ENCODE assay signal across 1 cellular context in the genomic region with DNA sequence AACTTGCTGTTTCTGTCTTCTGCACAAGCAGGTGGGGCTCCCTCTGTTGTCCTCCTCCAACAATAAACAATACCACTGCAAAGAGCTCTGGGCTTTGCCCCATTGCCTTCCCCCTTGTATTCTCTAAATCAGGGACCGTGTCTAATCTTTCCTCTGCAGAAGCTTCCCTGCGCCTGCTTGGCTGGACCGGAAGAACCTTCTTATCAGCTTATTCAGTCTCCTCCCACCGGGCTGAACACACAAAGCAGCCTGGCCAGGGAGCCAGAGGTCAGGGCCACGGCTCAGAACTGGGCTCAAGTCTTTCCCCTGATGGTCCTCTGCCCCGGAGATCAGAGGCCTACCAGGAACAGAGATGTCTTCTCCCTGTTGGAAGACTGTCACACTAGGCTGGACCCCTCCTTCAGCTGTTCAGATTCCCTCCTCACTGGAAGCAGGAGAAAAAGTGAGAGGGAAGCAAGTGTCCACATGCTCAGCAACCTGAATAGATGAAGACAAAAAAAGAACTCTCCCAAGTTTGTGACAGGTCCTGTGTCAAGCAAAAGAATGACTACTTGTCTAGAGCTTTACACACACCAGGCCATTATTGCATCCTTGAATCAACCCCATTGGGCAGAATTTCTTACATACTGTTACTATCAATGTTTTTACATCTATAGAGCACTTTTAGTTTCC.
TF ChIP-seq lines count a peak whose summit lies in the region.

No MANE protein-coding gene starts in this region.

TF ChIP-seq in HepG2, 621 proteins besides CTCF, POLR2A, EP300 and RAD21 (continued from another document and continues in another):
- TF ChIP-seq, protein P1, sequence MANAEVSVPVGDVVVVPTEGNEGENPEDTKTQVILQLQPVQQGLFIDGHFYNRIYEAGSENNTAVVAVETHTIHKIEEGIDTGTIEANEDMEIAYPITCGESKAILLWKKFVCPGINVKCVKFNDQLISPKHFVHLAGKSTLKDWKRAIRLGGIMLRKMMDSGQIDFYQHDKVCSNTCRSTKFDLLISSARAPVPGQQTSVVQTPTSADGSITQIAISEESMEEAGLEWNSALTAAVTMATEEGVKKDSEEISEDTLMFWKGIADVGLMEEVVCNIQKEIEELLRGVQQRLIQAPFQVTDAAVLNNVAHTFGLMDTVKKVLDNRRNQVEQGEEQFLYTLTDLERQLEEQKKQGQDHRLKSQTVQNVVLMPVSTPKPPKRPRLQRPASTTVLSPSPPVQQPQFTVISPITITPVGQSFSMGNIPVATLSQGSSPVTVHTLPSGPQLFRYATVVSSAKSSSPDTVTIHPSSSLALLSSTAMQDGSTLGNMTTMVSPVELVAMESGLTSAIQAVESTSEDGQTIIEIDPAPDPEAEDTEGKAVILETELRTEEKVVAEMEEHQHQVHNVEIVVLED (CRISPR knock-in tag; IDR thresholded peaks at IDR 0.05; ENCODE audit: borderline replicate concordance): no peak; the same call in 1 of the 2 replicates
- TF ChIP-seq CC2D1A (CRISPR knock-in tag; IDR thresholded peaks at IDR 0.05) (no peak), ZNF746 (CRISPR knock-in tag; IDR thresholded peaks at IDR 0.05) (no peak), KMT2B (CRISPR knock-in tag; IDR thresholded peaks at IDR 0.05) (peak; percentile 55; the same call in 1 of the 2 replicates), ZNF83 (CRISPR knock-in tag; IDR thresholded peaks at IDR 0.05; ENCODE audit: borderline replicate concordance) (no peak), ESRRA (CRISPR knock-in tag; IDR thresholded peaks at IDR 0.05; ENCODE audit: low read depth) (peak; percentile 73; the same call in 1 of the 2 replicates), ZNF776 (CRISPR knock-in tag; IDR thresholded peaks at IDR 0.05) (no peak), ZNF136 (CRISPR knock-in tag; IDR thresholded peaks at IDR 0.05; ENCODE audit: low read depth) (no peak), ZNF567 (CRISPR knock-in tag; IDR thresholded peaks at IDR 0.05; ENCODE audit: borderline replicate concordance) (no peak), ZNF546 (CRISPR knock-in tag; conservative IDR thresholded peaks at IDR 0.05) (no peak), ZNF225 (CRISPR knock-in tag; IDR thresholded peaks at IDR 0.05) (no peak), KLF11 (CRISPR knock-in tag; IDR thresholded peaks at IDR 0.05) (no peak), CBFB (CRISPR knock-in tag; IDR thresholded peaks at IDR 0.05) (0 out of 2 replicates have a peak, but pooled peaks have one; percentile 42), SMC3 (IDR thresholded peaks at IDR 0.05; ENCODE audit: low read length) (peak; percentile 1; the same call in 1 of the 2 replicates), ZZZ3 (CRISPR knock-in tag; IDR thresholded peaks at IDR 0.05; ENCODE audit: borderline replicate concordance) (no peak), FOXA3 (CRISPR knock-in tag; IDR thresholded peaks at IDR 0.05) (peak; percentile 69), SOX5 (CRISPR knock-in tag; IDR thresholded peaks at IDR 0.05; ENCODE audit: borderline replicate concordance) (peak; percentile 88), ZFP36 (IDR thresholded peaks at IDR 0.05; ENCODE audit: borderline replicate concordance, low read depth, low read length, partially characterized antibody) (no peak), SNAI1 (CRISPR knock-in tag; IDR thresholded peaks at IDR 0.05; ENCODE audit: borderline replicate concordance) (no peak), MEIS1 (CRISPR knock-in tag; IDR thresholded peaks at IDR 0.05; ENCODE audit: borderline replicate concordance) (0 out of 2 replicates have a peak, but pooled peaks have one; percentile 23), RBAK (CRISPR knock-in tag; IDR thresholded peaks at IDR 0.05) (no peak), ZNF124 (CRISPR knock-in tag; IDR thresholded peaks at IDR 0.05) (0 out of 2 replicates have a peak, but pooled peaks have one; percentile 70), ZNF570 (CRISPR knock-in tag; IDR thresholded peaks at IDR 0.05; ENCODE audit: borderline replicate concordance) (no peak), ZNF781 (CRISPR knock-in tag; IDR thresholded peaks at IDR 0.05; ENCODE audit: borderline replicate concordance, not compliant biosample characterization) (no peak), CEBPG (CRISPR knock-in tag; IDR thresholded peaks at IDR 0.05) (no peak), KLF6 (CRISPR knock-in tag; IDR thresholded peaks at IDR 0.05) (no peak), PITX1 (CRISPR knock-in tag; IDR thresholded peaks at IDR 0.05) (peak; percentile 73), GPN1 (CRISPR knock-in tag; IDR thresholded peaks at IDR 0.05; ENCODE audit: borderline replicate concordance) (no peak), ZFAT (CRISPR knock-in tag; conservative IDR thresholded peaks at IDR 0.05) (no peak), KLF15 (CRISPR knock-in tag; IDR thresholded peaks at IDR 0.05; ENCODE audit: borderline replicate concordance) (no peak), FUBP1 (CRISPR knock-in tag; IDR thresholded peaks at IDR 0.05; ENCODE audit: borderline replicate concordance) (no peak), ZNF547 (CRISPR knock-in tag; IDR thresholded peaks at IDR 0.05) (0 out of 2 replicates have a peak, but pooled peaks have one; percentile 51), ZNF282 (IDR thresholded peaks at IDR 0.05; ENCODE audit: partially characterized antibody) (no peak), ZNF430 (CRISPR knock-in tag; IDR thresholded peaks at IDR 0.05) (no peak; the same call in 1 of the 2 replicates), GZF1 (CRISPR knock-in tag; IDR thresholded peaks at IDR 0.05) (no peak), MAFG (CRISPR knock-in tag; IDR thresholded peaks at IDR 0.05) (no peak), MTF2 (CRISPR knock-in tag; IDR thresholded peaks at IDR 0.05; ENCODE audit: borderline replicate concordance) (no peak), TFDP1 (CRISPR knock-in tag; IDR thresholded peaks at IDR 0.05; ENCODE audit: borderline replicate concordance) (peak; percentile 14; the same call in 1 of the 2 replicates), ZSCAN9 (CRISPR knock-in tag; IDR thresholded peaks at IDR 0.05; ENCODE audit: borderline replicate concordance) (no peak), BHLHE40 (IDR thresholded peaks at IDR 0.05; ENCODE audit: low read length) (no peak), HOXA7 (CRISPR knock-in tag; IDR thresholded peaks at IDR 0.05) (no peak), FOXK2 (IDR thresholded peaks at IDR 0.05) (no peak), ZNF629 (CRISPR knock-in tag; conservative IDR thresholded peaks at IDR 0.05) (no peak; the same call in 1 of the 2 replicates), ZNF253 (CRISPR knock-in tag; IDR thresholded peaks at IDR 0.05; ENCODE audit: borderline replicate concordance) (no peak), ZNF256 (CRISPR knock-in tag; conservative IDR thresholded peaks at IDR 0.05) (0 out of 2 replicates have a peak, but pooled peaks have one; percentile 34), ATRX (CRISPR knock-in tag; IDR thresholded peaks at IDR 0.05; ENCODE audit: borderline replicate concordance) (no peak), ZNF652 (CRISPR knock-in tag; IDR thresholded peaks at IDR 0.05; ENCODE audit: borderline replicate concordance, low read depth) (no peak), SYNCRIP (IDR thresholded peaks at IDR 0.05; ENCODE audit: insufficient read depth, low read depth, low read length) (no peak), PAF1 (CRISPR knock-in tag; IDR thresholded peaks at IDR 0.05) (no peak), ZNF367 (CRISPR knock-in tag; IDR thresholded peaks at IDR 0.05; ENCODE audit: borderline replicate concordance) (no peak)
- TF ChIP-seq, protein P2, sequence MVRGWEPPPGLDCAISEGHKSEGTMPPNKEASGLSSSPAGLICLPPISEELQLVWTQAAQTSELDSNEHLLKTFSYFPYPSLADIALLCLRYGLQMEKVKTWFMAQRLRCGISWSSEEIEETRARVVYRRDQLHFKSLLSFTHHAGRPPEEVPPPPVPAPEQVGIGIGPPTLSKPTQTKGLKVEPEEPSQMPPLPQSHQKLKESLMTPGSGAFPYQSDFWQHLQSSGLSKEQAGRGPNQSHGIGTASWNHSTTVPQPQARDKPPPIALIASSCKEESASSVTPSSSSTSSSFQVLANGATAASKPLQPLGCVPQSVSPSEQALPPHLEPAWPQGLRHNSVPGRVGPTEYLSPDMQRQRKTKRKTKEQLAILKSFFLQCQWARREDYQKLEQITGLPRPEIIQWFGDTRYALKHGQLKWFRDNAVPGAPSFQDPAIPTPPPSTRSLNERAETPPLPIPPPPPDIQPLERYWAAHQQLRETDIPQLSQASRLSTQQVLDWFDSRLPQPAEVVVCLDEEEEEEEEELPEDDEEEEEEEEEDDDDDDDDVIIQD (CRISPR knock-in tag; IDR thresholded peaks at IDR 0.05; ENCODE audit: low read depth): peak; percentile 67; the same call in 1 of the 2 replicates
- TF ChIP-seq, protein P3, sequence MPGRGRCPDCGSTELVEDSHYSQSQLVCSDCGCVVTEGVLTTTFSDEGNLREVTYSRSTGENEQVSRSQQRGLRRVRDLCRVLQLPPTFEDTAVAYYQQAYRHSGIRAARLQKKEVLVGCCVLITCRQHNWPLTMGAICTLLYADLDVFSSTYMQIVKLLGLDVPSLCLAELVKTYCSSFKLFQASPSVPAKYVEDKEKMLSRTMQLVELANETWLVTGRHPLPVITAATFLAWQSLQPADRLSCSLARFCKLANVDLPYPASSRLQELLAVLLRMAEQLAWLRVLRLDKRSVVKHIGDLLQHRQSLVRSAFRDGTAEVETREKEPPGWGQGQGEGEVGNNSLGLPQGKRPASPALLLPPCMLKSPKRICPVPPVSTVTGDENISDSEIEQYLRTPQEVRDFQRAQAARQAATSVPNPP (CRISPR knock-in tag; IDR thresholded peaks at IDR 0.05): peak; percentile 39; the same call in 1 of the 2 replicates
- TF ChIP-seq, protein P4, sequence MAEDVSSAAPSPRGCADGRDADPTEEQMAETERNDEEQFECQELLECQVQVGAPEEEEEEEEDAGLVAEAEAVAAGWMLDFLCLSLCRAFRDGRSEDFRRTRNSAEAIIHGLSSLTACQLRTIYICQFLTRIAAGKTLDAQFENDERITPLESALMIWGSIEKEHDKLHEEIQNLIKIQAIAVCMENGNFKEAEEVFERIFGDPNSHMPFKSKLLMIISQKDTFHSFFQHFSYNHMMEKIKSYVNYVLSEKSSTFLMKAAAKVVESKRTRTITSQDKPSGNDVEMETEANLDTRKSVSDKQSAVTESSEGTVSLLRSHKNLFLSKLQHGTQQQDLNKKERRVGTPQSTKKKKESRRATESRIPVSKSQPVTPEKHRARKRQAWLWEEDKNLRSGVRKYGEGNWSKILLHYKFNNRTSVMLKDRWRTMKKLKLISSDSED (CRISPR knock-in tag; IDR thresholded peaks at IDR 0.05): no peak
- TF ChIP-seq, protein P5, sequence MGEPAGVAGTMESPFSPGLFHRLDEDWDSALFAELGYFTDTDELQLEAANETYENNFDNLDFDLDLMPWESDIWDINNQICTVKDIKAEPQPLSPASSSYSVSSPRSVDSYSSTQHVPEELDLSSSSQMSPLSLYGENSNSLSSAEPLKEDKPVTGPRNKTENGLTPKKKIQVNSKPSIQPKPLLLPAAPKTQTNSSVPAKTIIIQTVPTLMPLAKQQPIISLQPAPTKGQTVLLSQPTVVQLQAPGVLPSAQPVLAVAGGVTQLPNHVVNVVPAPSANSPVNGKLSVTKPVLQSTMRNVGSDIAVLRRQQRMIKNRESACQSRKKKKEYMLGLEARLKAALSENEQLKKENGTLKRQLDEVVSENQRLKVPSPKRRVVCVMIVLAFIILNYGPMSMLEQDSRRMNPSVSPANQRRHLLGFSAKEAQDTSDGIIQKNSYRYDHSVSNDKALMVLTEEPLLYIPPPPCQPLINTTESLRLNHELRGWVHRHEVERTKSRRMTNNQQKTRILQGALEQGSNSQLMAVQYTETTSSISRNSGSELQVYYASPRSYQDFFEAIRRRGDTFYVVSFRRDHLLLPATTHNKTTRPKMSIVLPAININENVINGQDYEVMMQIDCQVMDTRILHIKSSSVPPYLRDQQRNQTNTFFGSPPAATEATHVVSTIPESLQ (CRISPR knock-in tag; conservative IDR thresholded peaks at IDR 0.05): no peak
- TF ChIP-seq, protein P6, sequence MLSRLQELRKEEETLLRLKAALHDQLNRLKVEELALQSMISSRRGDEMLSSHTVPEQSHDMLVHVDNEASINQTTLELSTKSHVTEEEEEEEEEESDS (CRISPR knock-in tag; IDR thresholded peaks at IDR 0.05; ENCODE audit: borderline replicate concordance): no peak
- TF ChIP-seq, protein P7, sequence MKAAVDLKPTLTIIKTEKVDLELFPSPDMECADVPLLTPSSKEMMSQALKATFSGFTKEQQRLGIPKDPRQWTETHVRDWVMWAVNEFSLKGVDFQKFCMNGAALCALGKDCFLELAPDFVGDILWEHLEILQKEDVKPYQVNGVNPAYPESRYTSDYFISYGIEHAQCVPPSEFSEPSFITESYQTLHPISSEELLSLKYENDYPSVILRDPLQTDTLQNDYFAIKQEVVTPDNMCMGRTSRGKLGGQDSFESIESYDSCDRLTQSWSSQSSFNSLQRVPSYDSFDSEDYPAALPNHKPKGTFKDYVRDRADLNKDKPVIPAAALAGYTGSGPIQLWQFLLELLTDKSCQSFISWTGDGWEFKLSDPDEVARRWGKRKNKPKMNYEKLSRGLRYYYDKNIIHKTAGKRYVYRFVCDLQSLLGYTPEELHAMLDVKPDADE (CRISPR knock-in tag; IDR thresholded peaks at IDR 0.05): no peak
- TF ChIP-seq, protein P8, sequence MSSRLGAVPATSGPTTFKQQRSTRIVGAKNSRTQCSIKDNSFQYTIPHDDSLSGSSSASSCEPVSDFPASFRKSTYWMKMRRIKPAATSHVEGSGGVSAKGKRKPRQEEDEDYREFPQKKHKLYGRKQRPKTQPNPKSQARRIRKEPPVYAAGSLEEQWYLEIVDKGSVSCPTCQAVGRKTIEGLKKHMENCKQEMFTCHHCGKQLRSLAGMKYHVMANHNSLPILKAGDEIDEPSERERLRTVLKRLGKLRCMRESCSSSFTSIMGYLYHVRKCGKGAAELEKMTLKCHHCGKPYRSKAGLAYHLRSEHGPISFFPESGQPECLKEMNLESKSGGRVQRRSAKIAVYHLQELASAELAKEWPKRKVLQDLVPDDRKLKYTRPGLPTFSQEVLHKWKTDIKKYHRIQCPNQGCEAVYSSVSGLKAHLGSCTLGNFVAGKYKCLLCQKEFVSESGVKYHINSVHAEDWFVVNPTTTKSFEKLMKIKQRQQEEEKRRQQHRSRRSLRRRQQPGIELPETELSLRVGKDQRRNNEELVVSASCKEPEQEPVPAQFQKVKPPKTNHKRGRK (CRISPR knock-in tag; IDR thresholded peaks at IDR 0.05): no peak
